In the genomic region with DNA sequence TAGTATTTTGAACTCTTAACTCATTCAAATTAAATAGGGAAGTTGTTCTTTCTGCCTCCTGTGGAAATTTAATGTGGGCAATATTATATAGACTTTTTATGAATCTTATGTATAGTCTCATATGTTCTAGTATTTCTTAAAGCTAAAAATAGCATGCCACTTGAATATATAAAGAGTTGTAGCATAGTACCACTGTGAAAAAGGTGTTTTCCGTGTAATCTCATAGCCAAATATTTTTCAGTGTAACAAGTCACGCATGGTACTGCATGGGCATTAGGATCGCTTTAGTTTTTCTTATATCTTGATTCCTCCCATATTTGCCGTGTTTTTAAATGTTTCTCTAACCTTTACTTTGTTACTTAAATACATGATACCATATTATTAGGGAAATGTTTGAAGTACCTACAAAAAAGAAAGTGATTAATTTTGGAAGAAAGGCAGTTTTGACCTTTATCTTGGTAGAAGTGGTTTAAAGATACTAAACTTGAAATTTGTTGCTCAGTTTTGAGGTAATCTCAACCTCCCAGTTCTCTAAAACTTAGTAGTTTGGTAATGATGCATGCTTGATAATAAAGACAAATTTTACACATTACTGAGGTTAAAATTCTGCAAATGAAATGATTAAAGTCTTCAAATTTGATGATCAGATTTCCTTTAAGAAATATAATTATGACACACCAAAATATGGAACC, we compare ENCODE assay signal across 20 cellular contexts.
"Had no signal": no experiment of that assay in that cellular context is flagged by ENCODE, and none has a peak within 500 bp of the region (broad histone marks: within the 10 kb centered on the region; RNA-seq: fewer than 3 reads in every experiment).

No MANE protein-coding gene starts in this region.

- H3K4me1 Mint-ChIP-seq: nephron progenitor cell had no signal

- H3K27me3 Mint-ChIP-seq: effector memory CD8-positive, alpha-beta T cell; naive thymus-derived CD8-positive, alpha-beta T cell; type B pancreatic cell had no signal

- H3K4me3 Mint-ChIP-seq: effector memory CD8-positive, alpha-beta T cell; immature natural killer cell; naive thymus-derived CD8-positive, alpha-beta T cell; nephron progenitor cell; type B pancreatic cell had no signal

- DNase-seq: effector memory CD8-positive, alpha-beta T cell; hypothalamus; immature natural killer cell; left ventricle myocardium superior; lower lobe of right lung; naive thymus-derived CD8-positive, alpha-beta T cell; nephron progenitor cell; nucleus accumbens; posterior cingulate gyrus; psoas muscle; sigmoid colon; stimulated activated CD4-positive, alpha-beta T cell treated with anti-CD3 and anti-CD28 coated beads, Interleukin-4, amount 100 ng/mL, for 4 hours; stimulated activated naive CD4-positive, alpha-beta T cell; testis; tibial artery had no signal

- H3K27ac ChIP-seq: coronary artery, lower lobe of right lung, psoas muscle, sigmoid colon, testis, tibial artery had no signal

- H3K27me3 ChIP-seq: sigmoid colon, testis, tibial artery had no signal

- ATAC-seq: effector memory CD8-positive, alpha-beta T cell; left ventricle myocardium superior; lower lobe of right lung; naive thymus-derived CD8-positive, alpha-beta T cell; psoas muscle; right cardiac atrium had no signal

- H3K4me1 ChIP-seq: lower lobe of right lung, psoas muscle, sigmoid colon, testis, tibial artery had no signal

- H3K4me3 ChIP-seq: coronary artery, lower lobe of right lung, psoas muscle, sigmoid colon, testis, tibial artery had no signal

- H3K9me3 ChIP-seq: lower lobe of right lung, psoas muscle, sigmoid colon, testis, tibial artery had no signal

- H3K9me3 Mint-ChIP-seq: effector memory CD8-positive, alpha-beta T cell; immature natural killer cell; naive thymus-derived CD8-positive, alpha-beta T cell; nephron progenitor cell; type B pancreatic cell had no signal

- FAIRE-seq: frontal cortex, keratinocyte had no signal

- H3K27ac Mint-ChIP-seq: nephron progenitor cell, type B pancreatic cell had no signal
